ENCODE assay signal across 8 cellular contexts in genomic region chr7:35037211-35037525, GRCh38. TPM values are rescaled to one million over a fixed set of nuclear protein-coding genes. Genes with fewer than 3 reads are reported as not detected.
DNase-seq lines count a peak whose midpoint lies in the region; ATAC-seq and TF ChIP-seq lines count a peak whose summit lies in the region.

Gene DPY19L1 (minus strand): TSS chr7:35037485. CDS start chr7:35037394, 91 bp downstream.

- H3K9me3 ChIP-seq in SK-N-MC (ENCODE audit: low read depth, low read length): no peaks in the 10 kb centered on the region
- H3K9me3 ChIP-seq in trophoblast cell (ENCODE audit: insufficient read depth, low read depth, low read length): no peaks in the 10 kb centered on the region

- no peak within 1 kb of the TSS for H2AK5ac ChIP-seq in trophoblast cell (ENCODE audit: low read length)

- H4K8ac ChIP-seq in trophoblast cell (ENCODE audit: low read depth, low read length): peak within 1 kb of the TSS; percentile 89

- H3K79me1 ChIP-seq in trophoblast cell (ENCODE audit: low read length): peaks cover 9% of the 10 kb centered on the region

- peak within 1 kb of the TSS; percentile 92 for H3K18ac ChIP-seq in trophoblast cell (ENCODE audit: low read length)

- H3K4me3 ChIP-seq in AG04449 (ENCODE audit: low read depth, low read length) (peak within 1 kb of the TSS; percentile 72), SK-N-MC (peak within 1 kb of the TSS; percentile 93), foreskin fibroblast (ENCODE audit: low read depth in 1 of 2, low read length in 2 of 2) (peak within 1 kb of the TSS; percentile 77 to 87), trophoblast cell (ENCODE audit: low read depth, low read length) (peak within 1 kb of the TSS; percentile 89)

- H3K79me2 ChIP-seq in trophoblast cell (ENCODE audit: control insufficient read depth, insufficient read depth, low read length, poor library complexity): peaks cover 15% of the 10 kb centered on the region

- peak within 1 kb of the TSS; percentile 94 for H2BK5ac ChIP-seq in trophoblast cell (ENCODE audit: low read depth, low read length, poor library complexity)

- peak within 1 kb of the TSS; percentile 10 for H4K12ac ChIP-seq in trophoblast cell (ENCODE audit: low read depth, low read length)

- H2AFZ ChIP-seq in trophoblast cell (ENCODE audit: insufficient read depth, low read length, poor library complexity): peak within 1 kb of the TSS; percentile 72

- ATAC-seq in GM21529 (IDR thresholded peaks at IDR 0.05; ENCODE audit: unreplicated experiment): peak; percentile 20
- ATAC-seq in HG02763 (IDR thresholded peaks at IDR 0.05; ENCODE audit: unreplicated experiment): no peak
- no peak for ATAC-seq in HG02981 (IDR thresholded peaks at IDR 0.05; ENCODE audit: unreplicated experiment)

- H3K27ac ChIP-seq in SK-N-MC: peak within 1 kb of the TSS; percentile 74; the same call in 1 of the 2 replicates
- H3K27ac ChIP-seq in trophoblast cell (ENCODE audit: low read depth, low read length): peak within 1 kb of the TSS; percentile 99

- H3K4ac ChIP-seq in trophoblast cell (ENCODE audit: low read depth, low read length): peak within 1 kb of the TSS; percentile 82

- POLR2A ChIA-PET in AG04449 (lab: Yijun Ruan, JAX): no interaction called here

- peak within 1 kb of the TSS; percentile 95 for H4K91ac ChIP-seq in trophoblast cell (ENCODE audit: low read depth, low read length)

- DNase-seq in AG04449 (ENCODE audit: low read depth, low spot score): no peak
- DNase-seq in SK-N-MC (ENCODE audit: low read depth, low spot score): no peak
- DNase-seq in foreskin fibroblast: no peak
- no peak for DNase-seq in trophoblast cell
- no peak for DNase-seq in DMS114 treated with DMSO at 0.1 percent for 48 hours (lab: John Stamatoyannopoulos, UW; ENCODE audit: unreplicated experiment)

- no peak for TF ChIP-seq CTCF in AG04449 (IDR thresholded peaks at IDR 0.05; ENCODE audit: insufficient read depth, low read length, missing control alignments)
- TF ChIP-seq CTCF in foreskin fibroblast (IDR thresholded peaks at IDR 0.05; ENCODE audit: low read depth, low read length): no peak

- no peak within 1 kb of the TSS for H2BK12ac ChIP-seq in trophoblast cell (ENCODE audit: low read length)

- peak within 1 kb of the TSS; percentile 98 for H3K4me2 ChIP-seq in trophoblast cell (ENCODE audit: low read length)

- no CpG with 5 or more reads among the region's 48 CpGs for WGBS in trophoblast cell (ENCODE audit: extremely low coverage, insufficient coverage, insufficient read length)

- peak within 1 kb of the TSS; percentile 94 for H3K14ac ChIP-seq in trophoblast cell (ENCODE audit: low read length)

- H3K27me3 ChIP-seq in trophoblast cell (ENCODE audit: insufficient read depth, low read length): no peaks in the 10 kb centered on the region

- H3K36me3 ChIP-seq in SK-N-MC (ENCODE audit: insufficient read depth, low read length): no peaks in the 10 kb centered on the region
- H3K36me3 ChIP-seq in trophoblast cell (ENCODE audit: control insufficient read depth in 1 of 2, insufficient read depth in 2 of 2, low read length in 2 of 2): no peaks in the 10 kb centered on the region

- peak within 1 kb of the TSS; percentile 72 for H3K23ac ChIP-seq in trophoblast cell (ENCODE audit: low read length)

- H2BK120ac ChIP-seq in trophoblast cell (ENCODE audit: insufficient read depth, low read length, poor library complexity): peak within 1 kb of the TSS; percentile 92

- H3K4me1 ChIP-seq in trophoblast cell (ENCODE audit: control insufficient read depth in 1 of 2, insufficient read depth in 2 of 2, low read length in 2 of 2): peaks cover 5 to 8% of the 10 kb centered on the region in 2 experiments

- peak within 1 kb of the TSS; percentile 73 for H3K9ac ChIP-seq in SK-N-MC (ENCODE audit: insufficient read length)
- peak within 1 kb of the TSS; percentile 94 for H3K9ac ChIP-seq in trophoblast cell (ENCODE audit: low read length)

- CTCF ChIA-PET in AG04449 (lab: Yijun Ruan, JAX): interaction anchor here (1.0 to 1.6 kb wide), 3 partner anchors 35 to 267 kb away, joined by 3 to 5 read pairs (median 5); no protein-coding TSS in a partner anchor

RNA-seq across cellular contexts. Expression of gene DPY19L1, which starts in this region (rescaled TPM):
- polyA plus RNA-seq in trophoblast cell (2013): 24.0 and 24.3 TPM in 2 replicates
